ENCODE assay signal across 8 cellular contexts in the genomic region with DNA sequence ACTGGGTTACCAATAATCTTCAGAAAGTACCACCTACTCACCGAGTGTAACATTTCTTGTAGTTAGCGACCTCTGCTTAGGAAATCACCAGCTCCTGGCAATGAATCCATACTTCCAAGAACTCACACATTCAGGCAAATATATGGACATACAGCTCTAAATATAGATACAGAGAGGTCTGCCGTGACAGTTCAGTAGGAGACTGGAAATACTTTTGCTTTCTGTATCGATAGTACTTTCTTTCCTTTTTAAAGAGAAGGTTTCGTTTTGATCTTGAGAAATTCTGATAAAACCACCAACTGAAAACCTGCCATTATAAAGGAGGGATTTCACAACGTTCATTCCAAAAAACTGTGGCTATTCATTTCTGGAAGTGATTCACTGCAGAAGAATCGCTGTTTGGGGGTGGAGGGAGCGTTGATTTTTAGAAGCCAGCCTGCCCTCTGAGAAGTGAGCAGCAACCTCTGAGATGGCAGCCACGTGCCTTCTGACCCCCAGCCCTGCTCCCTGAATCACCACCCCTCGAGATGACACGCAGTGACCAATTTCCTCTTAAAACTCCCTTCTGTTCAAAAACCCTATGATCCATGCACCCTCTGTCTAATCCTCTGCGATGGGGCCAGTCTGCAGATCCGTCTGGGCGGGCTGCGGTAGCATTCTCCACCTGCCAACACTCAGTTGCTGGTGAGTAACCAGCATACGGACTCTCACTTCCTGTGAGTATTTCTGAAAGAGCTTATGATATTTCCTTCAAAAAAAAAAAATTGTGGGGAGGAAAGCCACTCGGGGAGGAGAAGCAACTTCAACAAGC.
A peak's percentile ranks its signal among the peaks of the same experiment; 100 is the strongest.
DNase-seq lines count a peak whose midpoint lies in the region; ATAC-seq and TF ChIP-seq lines count a peak whose summit lies in the region.

No MANE protein-coding gene starts in this region.

- no peak overlapping the region for H3K9ac ChIP-seq in endocrine pancreas (ENCODE audit: control insufficient read depth, insufficient read depth, low read length)

- peak overlapping the region; percentile 32 to 74 (median 51) for H3K4me3 Mint-ChIP-seq in nephron

- H3K4me1 ChIP-seq in endocrine pancreas (ENCODE audit: control insufficient read depth, insufficient read depth, low read length) (peaks cover 15% of the 10 kb centered on the region), stomach (peaks cover 72 to 95% (median 88%) of the 10 kb centered on the region in 4 donors)

- H3K27ac ChIP-seq in stomach = peak overlapping the region; percentile 86 to 93 (median 87)

- 1 to 19% (median 1%) methylated on average over 17 of the region's 17 CpGs for WGBS in stomach, 5 donors

- peaks cover 10% of the 10 kb centered on the region for H3K27me3 Mint-ChIP-seq in nephron (ENCODE audit: low read depth)

- ATAC-seq in GM18502 (IDR thresholded peaks at IDR 0.05; ENCODE audit: poor library complexity, unreplicated experiment) (peak; percentile 90), HG02798 (IDR thresholded peaks at IDR 0.05; ENCODE audit: poor library complexity, unreplicated experiment) (peak; percentile 90)

- H3K27ac Mint-ChIP-seq in nephron = peak overlapping the region in 2 of 3 experiments; percentile 48 to 64

- no peaks in the 10 kb centered on the region for H3K9me3 Mint-ChIP-seq in nephron

- no peak for TF ChIP-seq CTCF in nephron (IDR thresholded peaks at IDR 0.05; ENCODE audit: unreplicated experiment in 3 of 3)
- TF ChIP-seq CTCF in stomach (IDR thresholded peaks at IDR 0.05) = no peak

- no peak for TF ChIP-seq EP300 in stomach (IDR thresholded peaks at IDR 0.05)

- no peaks in the 10 kb centered on the region for H3K9me3 ChIP-seq in endocrine pancreas (ENCODE audit: control insufficient read depth, low read length)
- no peaks in the 10 kb centered on the region for H3K9me3 ChIP-seq in stomach

- TF ChIP-seq POLR2A in stomach (IDR thresholded peaks at IDR 0.05) = no peak

- no peaks in the 10 kb centered on the region for H3K27me3 ChIP-seq in endocrine pancreas (ENCODE audit: control insufficient read depth, insufficient read depth, low read length)
- no peaks in the 10 kb centered on the region for H3K27me3 ChIP-seq in stomach

- DNase-seq in NCI-H226 (peak; percentile 98), stomach (peak; percentile 67), inferior parietal cortex (ENCODE audit: extremely low spot score) (no peak)
- peak; percentile 58 to 70 for DNase-seq in activated CD8-positive, alpha-beta memory T cell treated with anti-CD3 and anti-CD28 coated beads for 1 hour (ENCODE audit: extremely low read depth in 1 of 2, low read depth in 1 of 2)

- no peaks in the 10 kb centered on the region for H3K36me3 Mint-ChIP-seq in nephron (ENCODE audit: low read depth)

- peaks cover 40% of the 10 kb centered on the region for H3K4me1 Mint-ChIP-seq in nephron

- intact Hi-C loops in stomach (cut with DNase I; ENCODE audit: low total_unique reads) = no loop called here

- no peaks in the 10 kb centered on the region for H3K36me3 ChIP-seq in endocrine pancreas (ENCODE audit: control insufficient read depth, insufficient read depth, low read length)
- H3K36me3 ChIP-seq in stomach = peaks cover 0 to 19% (median 6%) of the 10 kb centered on the region in 4 donors

- H3K4me3 ChIP-seq in endocrine pancreas (ENCODE audit: control insufficient read depth, insufficient read depth, low read length) (peak overlapping the region; percentile 4), stomach (peak overlapping the region; percentile 42 to 48 (median 44))
